Comparison of ENCODE assay signal across 26 cellular contexts in genomic region chr6:108584323-108584722, GRCh38. TPM values are rescaled to one million over a fixed set of nuclear protein-coding genes. Genes with fewer than 3 reads are reported as not detected.
DNase-seq lines count a peak whose midpoint lies in the region; TF ChIP-seq lines count a peak whose summit lies in the region.
"Had no signal": no experiment of that assay in that cellular context is flagged by ENCODE, and none has a peak within 500 bp of the region (broad histone marks: within the 10 kb centered on the region; RNA-seq: fewer than 3 reads in every experiment).

No MANE protein-coding gene starts in this region.

- H3K27me3 ChIP-seq in left ventricle myocardium inferior (ENCODE audit: low read depth) (no peaks in the 10 kb centered on the region), hepatocyte (no peaks in the 10 kb centered on the region), rectal smooth muscle tissue (ENCODE audit: control insufficient read depth, insufficient read depth, low read length) (no peaks in the 10 kb centered on the region), vagina (no peaks in the 10 kb centered on the region)
- H3K27me3 ChIP-seq: tibial nerve had no signal

- no peak overlapping the region for H3K9ac ChIP-seq in rectal smooth muscle tissue (ENCODE audit: low read length)

- H3K4me1 ChIP-seq in left ventricle myocardium inferior (peaks cover 98% of the 10 kb centered on the region), hepatocyte (ENCODE audit: insufficient read depth) (peaks cover 90% of the 10 kb centered on the region), rectal smooth muscle tissue (ENCODE audit: control insufficient read depth, insufficient read depth, low read length) (peaks cover 86% of the 10 kb centered on the region), vagina (peaks cover 98% of the 10 kb centered on the region)

- no peak for TF ChIP-seq POLR2A in vagina (IDR thresholded peaks at IDR 0.05)

- TF ChIP-seq CTCF in left ventricle myocardium inferior (IDR thresholded peaks at IDR 0.05; ENCODE audit: borderline replicate concordance) (no peak), hepatocyte (IDR thresholded peaks at IDR 0.05; ENCODE audit: poor library complexity) (no peak), vagina (IDR thresholded peaks at IDR 0.05) (no peak)

- H3K36me3 ChIP-seq in left ventricle myocardium inferior (no peaks in the 10 kb centered on the region), hepatocyte (replicated peaks; ENCODE audit: insufficient read depth, low read depth) (no peaks in the 10 kb centered on the region), rectal smooth muscle tissue (ENCODE audit: control insufficient read depth, insufficient read depth, low read length) (peaks cover 2% of the 10 kb centered on the region), vagina (no peaks in the 10 kb centered on the region)
- H3K36me3 ChIP-seq: tibial nerve, WERI-Rb-1 had no signal

- no peak overlapping the region for H2AFZ ChIP-seq in hepatocyte

- no peaks in the 10 kb centered on the region for H3K9me3 ChIP-seq in left ventricle myocardium inferior (replicated peaks)
- no peaks in the 10 kb centered on the region for H3K9me3 ChIP-seq in hepatocyte (ENCODE audit: low read depth)
- no peaks in the 10 kb centered on the region for H3K9me3 ChIP-seq in vagina
- H3K9me3 ChIP-seq: Caco-2, mucosa of descending colon, tibial nerve had no signal

- no peak overlapping the region for H3K4me3 ChIP-seq in left ventricle myocardium inferior
- no peak overlapping the region for H3K4me3 ChIP-seq in hepatocyte
- H3K4me3 ChIP-seq in rectal smooth muscle tissue (ENCODE audit: low read length), result no peak overlapping the region
- no peak overlapping the region for H3K4me3 ChIP-seq in vagina
- H3K4me3 ChIP-seq: mucosa of descending colon, tibial nerve had no signal

- DNase-seq in left ventricle myocardium inferior, result no peak
- no peak for DNase-seq in cardiac septum (ENCODE audit: low spot score)
- DNase-seq in hepatocyte (ENCODE audit: low spot score), result no peak
- DNase-seq in vagina (ENCODE audit: extremely low spot score in 2 of 2), result no peak
- DNase-seq in activated CD4-positive, CD25-positive, alpha-beta regulatory T cell (lab: John Stamatoyannopoulos, UW), result no peak
- DNase-seq in ACHN, result no peak
- DNase-seq in NCI-H1105 treated with DMSO at 0.1 percent for 48 hours (lab: John Stamatoyannopoulos, UW), result no peak
- DNase-seq: activated CD4-positive, alpha-beta T cell treated with anti-CD3 and anti-CD28 coated beads, Interleukin-2, amount 50 U/mL, for 1 hour; activated gamma-delta T cell; activated naive CD8-positive, alpha-beta T cell treated with anti-CD3 and anti-CD28 coated beads for 36 hours; activated T-cell treated with anti-CD3 and anti-CD28 coated beads, Interleukin-2, amount 50 U/mL, for 4 hours; aorta; Caco-2; central memory CD4-positive, alpha-beta T cell; DMS79; hippocampal formation; mucosa of descending colon; NCI-H1048; NCI-H1694; NCI-H524; OCI-M1; stimulated activated CD4-positive, alpha-beta T cell treated with anti-CD3 and anti-CD28 coated beads, Interleukin-2, amount 100 ng/mL, for 24 hours; T-cell; WERI-Rb-1 had no signal

- in situ Hi-C loops in ACHN (cut with HindIII; ENCODE audit: low pct_ligation_motif_present, low pct_unique_long_range_greater_than_20kb, low sequenced_read_pairs), result no loop called here

- H3K4me2 ChIP-seq in hepatocyte, result peak overlapping the region; percentile 37

- peaks cover 95% of the 10 kb centered on the region for H3K79me2 ChIP-seq in hepatocyte

- 53% methylated on average over 5 of the region's 5 CpGs for WGBS in hepatocyte (ENCODE audit: low lambda C conversion rate, missing lambda C conversion rate)

- H3K27ac ChIP-seq in left ventricle myocardium inferior (replicated peaks) (peak overlapping the region; percentile 77), hepatocyte (no peak overlapping the region), rectal smooth muscle tissue (ENCODE audit: low read depth, low read length) (peak overlapping the region; percentile 63), vagina (peak overlapping the region; percentile 78)
- H3K27ac ChIP-seq: WERI-Rb-1 had no signal

- intact Hi-C loops in left ventricle myocardium inferior (cut with micrococcal nuclease) (no loop called here), cardiac septum (cut with DNase I) (no loop called here), vagina (cut with DNase I) (no loop called here)

- H4K20me1 ChIP-seq in hepatocyte (ENCODE audit: insufficient read depth, poor library complexity, severe bottlenecking), result peaks cover 57% of the 10 kb centered on the region

- H3K9me2 ChIP-seq in hepatocyte (replicated peaks; ENCODE audit: insufficient read depth), result no peaks in the 10 kb centered on the region

RNA-seq across cellular contexts. Expression of gene FOXO3, which starts 23.6 kb away (rescaled TPM):
- total RNA-seq in left ventricle myocardium inferior, result 34.8 TPM
- total RNA-seq in cardiac septum, result 32.1 TPM
- total RNA-seq in hepatocyte, result 51.0 and 54.9 TPM in 2 replicates
- polyA plus RNA-seq in hepatocyte, result 44.6 and 50.1 TPM in 2 replicates
- 110 TPM for total RNA-seq in vagina
